ENCODE assay signal across 1 cellular context in the genomic region with DNA sequence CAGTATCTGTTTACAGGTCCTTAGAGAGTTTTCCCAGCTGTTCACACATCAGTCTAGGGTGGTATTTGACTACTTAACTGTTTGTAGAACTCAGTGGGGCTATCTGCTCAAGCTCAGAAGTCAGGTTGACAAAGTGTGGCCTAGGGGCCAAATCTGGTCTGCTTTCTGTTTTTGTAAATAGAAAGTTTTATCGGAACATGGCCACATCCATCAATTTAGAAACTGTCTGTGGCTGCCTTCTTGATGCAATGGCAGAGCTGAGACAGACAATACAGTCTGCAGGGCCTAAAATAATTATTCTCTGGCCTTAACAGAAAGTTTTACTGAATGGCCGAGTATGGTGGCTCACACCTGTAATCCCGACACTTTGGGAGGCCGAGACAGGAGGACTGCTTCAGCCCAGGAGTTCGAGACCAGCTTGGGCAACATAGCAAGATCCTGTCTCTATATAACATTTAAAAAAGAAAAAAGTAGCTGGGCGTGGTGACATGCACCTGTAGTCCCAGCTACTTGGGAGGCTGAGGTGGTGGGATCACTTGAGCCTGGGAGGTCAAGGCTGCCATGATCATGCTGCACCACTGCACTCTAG.
TF ChIP-seq lines count a peak whose summit lies in the region.

No MANE protein-coding gene starts in this region.

TF ChIP-seq in endothelial cell of umbilical vein, 7 proteins besides CTCF, POLR2A, EP300 and RAD21:
- TF ChIP-seq, protein P1, sequence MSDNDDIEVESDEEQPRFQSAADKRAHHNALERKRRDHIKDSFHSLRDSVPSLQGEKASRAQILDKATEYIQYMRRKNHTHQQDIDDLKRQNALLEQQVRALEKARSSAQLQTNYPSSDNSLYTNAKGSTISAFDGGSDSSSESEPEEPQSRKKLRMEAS (IDR thresholded peaks at IDR 0.05; ENCODE audit: insufficient read depth, insufficient read length): no peak
- TF ChIP-seq EZH2 (IDR thresholded peaks at IDR 0.05; ENCODE audit: borderline replicate concordance, low read depth, low read length, severe bottlenecking): no peak
TF ChIP-seq in endothelial cell of umbilical vein: peak in this region for 0.
